In genomic region chr20:51713213-51713598, GRCh38 we compare ENCODE assay signal across 16 cellular contexts. TPM values are rescaled to one million over a fixed set of nuclear protein-coding genes. Genes with fewer than 3 reads are reported as not detected.
DNase-seq lines count a peak whose midpoint lies in the region; ATAC-seq and TF ChIP-seq lines count a peak whose summit lies in the region.
"Had no signal": no experiment of that assay in that cellular context is flagged by ENCODE, and none has a peak within 500 bp of the region (broad histone marks: within the 10 kb centered on the region; RNA-seq: fewer than 3 reads in every experiment).

No MANE protein-coding gene starts in this region.

- peak overlapping the region; percentile 79 for H3K27ac Mint-ChIP-seq in nephron progenitor cell
- H3K27ac Mint-ChIP-seq: CD4-positive, alpha-beta memory T cell; HFFc6; IgD-negative memory B cell had no signal

- intact Hi-C loops in Panc1 (cut with micrococcal nuclease; ENCODE audit: unreplicated experiment) (no loop called here), Right ventricle myocardium superior (cut with DNase I) (no loop called here)

- H3K4me3 ChIP-seq in Panc1 (ENCODE audit: low read depth in 2 of 2, low read length in 2 of 2), result no peak overlapping the region
- H3K4me3 ChIP-seq: A549 had no signal

- H3K36me3 Mint-ChIP-seq in nephron progenitor cell (ENCODE audit: low read depth), result peaks cover 8% of the 10 kb centered on the region
- H3K36me3 Mint-ChIP-seq: CD4-positive, alpha-beta memory T cell; IgD-negative memory B cell had no signal

- CTCF ChIA-PET in Panc1 (lab: Charles Lee), result no interaction called here

- no peaks in the 10 kb centered on the region for H3K27me3 ChIP-seq in Panc1 (ENCODE audit: control insufficient read depth, insufficient read depth, low read length)
- H3K27me3 ChIP-seq: BE2C had no signal

- DNase-seq in Panc1 (ENCODE audit: low read depth, low spot score), result no peak
- DNase-seq in cerebellar cortex (ENCODE audit: low spot score), result peak; percentile 44
- no peak for DNase-seq in nephron progenitor cell
- DNase-seq in SHP77 (lab: John Stamatoyannopoulos, UW), result no peak
- DNase-seq in stimulated activated CD4-positive, alpha-beta T cell treated with anti-CD3 and anti-CD28 coated beads, Interleukin-4, amount 100 ng/mL, for 1 hour, result no peak
- DNase-seq in Right ventricle myocardium superior, result no peak
- DNase-seq: BE2C; CD4-positive, alpha-beta memory T cell; DMS153; DMS79 treated with DMSO at 0.1 percent for 48 hours; EL had no signal

- H3K4me3 Mint-ChIP-seq in nephron progenitor cell, result no peak overlapping the region
- H3K4me3 Mint-ChIP-seq: CD4-positive, alpha-beta memory T cell; HFFc6; IgD-negative memory B cell had no signal

- no peaks in the 10 kb centered on the region for H3K27me3 Mint-ChIP-seq in nephron progenitor cell (ENCODE audit: low read depth, poor library complexity)

- H3K9me3 ChIP-seq in Panc1 (ENCODE audit: control insufficient read depth, insufficient read depth, low read depth, low read length), result no peaks in the 10 kb centered on the region
- H3K9me3 ChIP-seq: A549, BE2C had no signal

- POLR2A ChIA-PET in Panc1 (lab: Charles Lee), result no interaction called here

- in situ Hi-C loops in Panc1 (cut with HindIII; ENCODE audit: low pct_unique_long_range_greater_than_20kb, low sequenced_read_pairs), result no loop called here

- no TSS peak for BruUV-seq in Panc1 (replicated peaks; lab: Mats Ljungman, UMichigan)

- H3K4me1 ChIP-seq in Panc1 (ENCODE audit: control insufficient read depth, insufficient read depth, low read length), result peaks cover 8% of the 10 kb centered on the region
- H3K4me1 ChIP-seq: A549, BE2C had no signal

- TF ChIP-seq CTCF in Panc1 (IDR thresholded peaks at IDR 0.05), result no peak
- no peak for TF ChIP-seq CTCF in nephron progenitor cell (IDR thresholded peaks at IDR 0.05)

- no peaks in the 10 kb centered on the region for H3K36me3 ChIP-seq in Panc1 (ENCODE audit: control insufficient read depth, insufficient read depth, low read length)
- H3K36me3 ChIP-seq: BE2C had no signal

- peak; percentile 60 for ATAC-seq in Panc1
- ATAC-seq in GM18858 (IDR thresholded peaks at IDR 0.05; ENCODE audit: unreplicated experiment), result no peak
- no peak for ATAC-seq in Right ventricle myocardium superior (ENCODE audit: poor library complexity)

- H3K4me1 Mint-ChIP-seq in nephron progenitor cell, result peaks cover 51% of the 10 kb centered on the region
- H3K4me1 Mint-ChIP-seq: IgD-negative memory B cell had no signal

- H3K27ac ChIP-seq in Panc1 (ENCODE audit: low read length), result no peak overlapping the region
- H3K27ac ChIP-seq: C4-2B had no signal

- no peaks in the 10 kb centered on the region for H3K9me3 Mint-ChIP-seq in nephron progenitor cell
- H3K9me3 Mint-ChIP-seq: CD4-positive, alpha-beta memory T cell; HFFc6; IgD-negative memory B cell had no signal

RNA-seq across cellular contexts. Expression of gene ATP9A, which starts 55.0 kb away (rescaled TPM):
- total RNA-seq in Panc1 (2021; ENCODE audit: unreplicated experiment) (8.7 TPM), Right ventricle myocardium superior (18.0 TPM)
- polyA plus RNA-seq in Panc1 (2012; ENCODE audit: insufficient read length), result 20.5 TPM
